In genomic region chr2:15984367-15985255, GRCh38 we compare ENCODE assay signal across 14 cellular contexts. TPM values are rescaled to one million over a fixed set of nuclear protein-coding genes. Genes with fewer than 3 reads are reported as not detected.
A peak's percentile ranks its signal among the peaks of the same experiment; 100 is the strongest.
DNase-seq lines count a peak whose midpoint lies in the region; ATAC-seq and TF ChIP-seq lines count a peak whose summit lies in the region.
"Had no signal": no experiment of that assay in that cellular context is flagged by ENCODE, and none has a peak within 500 bp of the region (broad histone marks: within the 10 kb centered on the region; RNA-seq: fewer than 3 reads in every experiment).

No MANE protein-coding gene starts in this region.

- peak; percentile 1 for DNase-seq in NCI-H1105 (lab: John Stamatoyannopoulos, UW)
- DNase-seq in WTC11 (ENCODE audit: low spot score) = peak; percentile 44
- DNase-seq in hippocampal formation (lab: John Stamatoyannopoulos, UW) = peak; percentile 87 to 92
- DNase-seq in DMS53 (lab: John Stamatoyannopoulos, UW) = no peak
- DNase-seq in activated T-helper 1 cell treated with anti-CD3 and anti-CD28 coated beads, Interleukin-12 subunit alpha, Interleukin-12 subunit beta, Interleukin-2, Interleukin-4 antibody, amounts not matched to agents 30 ng/mL and 10 ng/mL and 1 ng/mL, durations not matched to agents 14 hours and 24 hours and 36 hours (ENCODE audit: low spot score) = no peak
- DNase-seq in NCI-H2029 (lab: John Stamatoyannopoulos, UW) = no peak
- DNase-seq: activated CD8-positive, alpha-beta T cell treated with anti-CD3 and anti-CD28 coated beads for 36 hours; DMS153; effector CD8-positive, alpha-beta T cell; naive thymus-derived CD8-positive, alpha-beta T cell had no signal

- H3K36me3 ChIP-seq in rectal smooth muscle tissue (ENCODE audit: control insufficient read depth, insufficient read depth, low read length) = no peaks in the 10 kb centered on the region
- H3K36me3 ChIP-seq: suprapubic skin had no signal

- no peak overlapping the region for H3K9ac ChIP-seq in rectal smooth muscle tissue (ENCODE audit: low read length)

- H3K4me1 ChIP-seq in rectal smooth muscle tissue (ENCODE audit: control insufficient read depth, insufficient read depth, low read length) = no peaks in the 10 kb centered on the region
- H3K4me1 ChIP-seq: suprapubic skin had no signal

- CTCF ChIA-PET in WTC11 (lab: Charles Lee) = interaction anchor here (0.9 kb wide), 1 partner anchor 45 kb away, joined by 3 read pairs; no protein-coding TSS in a partner anchor

- peak; percentile 11 for ATAC-seq in WTC11
- no peak for ATAC-seq in GM18867 (IDR thresholded peaks at IDR 0.05; ENCODE audit: unreplicated experiment)
- ATAC-seq: activated CD8-positive, alpha-beta T cell treated with anti-CD3 and anti-CD28 coated beads for 36 hours; naive thymus-derived CD8-positive, alpha-beta T cell had no signal

- H3K27me3 ChIP-seq in rectal smooth muscle tissue (ENCODE audit: control insufficient read depth, insufficient read depth, low read length) = no peaks in the 10 kb centered on the region

- peak overlapping the region; percentile 22 for H3K27ac ChIP-seq in rectal smooth muscle tissue (ENCODE audit: low read depth, low read length)
- H3K27ac ChIP-seq: suprapubic skin had no signal

- no peak overlapping the region for H3K4me3 Mint-ChIP-seq in WTC11
- no peak overlapping the region for H3K4me3 Mint-ChIP-seq in activated T-helper 1 cell treated with anti-CD3 and anti-CD28 coated beads, Interleukin-12 subunit alpha, Interleukin-12 subunit beta, Interleukin-2, Interleukin-4 antibody, amounts not matched to agents 30 ng/mL and 10 ng/mL and 1 ng/mL, durations not matched to agents 14 hours and 24 hours and 36 hours
- H3K4me3 Mint-ChIP-seq: activated CD8-positive, alpha-beta T cell treated with anti-CD3 and anti-CD28 coated beads for 36 hours; activated naive CD8-positive, alpha-beta T cell; naive thymus-derived CD8-positive, alpha-beta T cell had no signal

- peak overlapping the region; percentile 90; the same call in 1 of the 2 replicates for H3K27ac Mint-ChIP-seq in WTC11
- H3K27ac Mint-ChIP-seq in activated T-helper 1 cell treated with anti-CD3 and anti-CD28 coated beads, Interleukin-12 subunit alpha, Interleukin-12 subunit beta, Interleukin-2, Interleukin-4 antibody, amounts not matched to agents 30 ng/mL and 10 ng/mL and 1 ng/mL, durations not matched to agents 14 hours and 24 hours and 36 hours = no peak overlapping the region
- H3K27ac Mint-ChIP-seq: activated CD8-positive, alpha-beta T cell treated with anti-CD3 and anti-CD28 coated beads for 36 hours; activated naive CD8-positive, alpha-beta T cell; naive thymus-derived CD8-positive, alpha-beta T cell had no signal

- intact Hi-C loops in activated T-helper 1 cell treated with anti-CD3 and anti-CD28 coated beads, Interleukin-12 subunit alpha, Interleukin-12 subunit beta, Interleukin-2, Interleukin-4 antibody, amounts not matched to agents 30 ng/mL and 10 ng/mL and 1 ng/mL, durations not matched to agents 14 hours and 24 hours and 36 hours (cut with micrococcal nuclease) = no loop called here

- no peak for TF ChIP-seq CTCF in WTC11 (IDR thresholded peaks at IDR 0.05)

- H3K4me1 Mint-ChIP-seq in WTC11 = peaks cover 48% of the 10 kb centered on the region
- no peaks in the 10 kb centered on the region for H3K4me1 Mint-ChIP-seq in activated T-helper 1 cell treated with anti-CD3 and anti-CD28 coated beads, Interleukin-12 subunit alpha, Interleukin-12 subunit beta, Interleukin-2, Interleukin-4 antibody, amounts not matched to agents 30 ng/mL and 10 ng/mL and 1 ng/mL, durations not matched to agents 14 hours and 24 hours and 36 hours (ENCODE audit: low read depth)

- POLR2A ChIA-PET in WTC11 (lab: Charles Lee) = no interaction called here

- peaks cover 3% of the 10 kb centered on the region for H3K9me3 Mint-ChIP-seq in WTC11
- no peaks in the 10 kb centered on the region for H3K9me3 Mint-ChIP-seq in activated T-helper 1 cell treated with anti-CD3 and anti-CD28 coated beads, Interleukin-12 subunit alpha, Interleukin-12 subunit beta, Interleukin-2, Interleukin-4 antibody, amounts not matched to agents 30 ng/mL and 10 ng/mL and 1 ng/mL, durations not matched to agents 14 hours and 24 hours and 36 hours
- H3K9me3 Mint-ChIP-seq: activated CD8-positive, alpha-beta T cell treated with anti-CD3 and anti-CD28 coated beads for 36 hours; naive thymus-derived CD8-positive, alpha-beta T cell had no signal

- no peak overlapping the region for H3K4me3 ChIP-seq in rectal smooth muscle tissue (ENCODE audit: low read length)
- H3K4me3 ChIP-seq: suprapubic skin had no signal

- H3K27me3 Mint-ChIP-seq in WTC11 (ENCODE audit: low read depth) = no peaks in the 10 kb centered on the region
- H3K27me3 Mint-ChIP-seq in activated T-helper 1 cell treated with anti-CD3 and anti-CD28 coated beads, Interleukin-12 subunit alpha, Interleukin-12 subunit beta, Interleukin-2, Interleukin-4 antibody, amounts not matched to agents 30 ng/mL and 10 ng/mL and 1 ng/mL, durations not matched to agents 14 hours and 24 hours and 36 hours (ENCODE audit: insufficient read depth) = no peaks in the 10 kb centered on the region
- H3K27me3 Mint-ChIP-seq: activated CD8-positive, alpha-beta T cell treated with anti-CD3 and anti-CD28 coated beads for 36 hours; activated naive CD8-positive, alpha-beta T cell; naive thymus-derived CD8-positive, alpha-beta T cell had no signal

- no peaks in the 10 kb centered on the region for H3K36me3 Mint-ChIP-seq in WTC11
- no peaks in the 10 kb centered on the region for H3K36me3 Mint-ChIP-seq in activated T-helper 1 cell treated with anti-CD3 and anti-CD28 coated beads, Interleukin-12 subunit alpha, Interleukin-12 subunit beta, Interleukin-2, Interleukin-4 antibody, amounts not matched to agents 30 ng/mL and 10 ng/mL and 1 ng/mL, durations not matched to agents 14 hours and 24 hours and 36 hours (ENCODE audit: low read depth)
- H3K36me3 Mint-ChIP-seq: activated naive CD8-positive, alpha-beta T cell; naive thymus-derived CD8-positive, alpha-beta T cell had no signal

TF ChIP-seq in WTC11, 78 proteins besides CTCF, POLR2A, EP300 and RAD21 (continues in another document):
- TF ChIP-seq FOXJ3 (CRISPR knock-in tag; IDR thresholded peaks at IDR 0.05; ENCODE audit: borderline replicate concordance) (no peak), ARID4B (CRISPR knock-in tag; IDR thresholded peaks at IDR 0.05; ENCODE audit: borderline replicate concordance) (no peak), ZMAT4 (CRISPR knock-in tag; IDR thresholded peaks at IDR 0.05) (no peak), E2F4 (CRISPR knock-in tag; IDR thresholded peaks at IDR 0.05; ENCODE audit: borderline replicate concordance, low read depth) (no peak)

RNA-seq across cellular contexts. Expression of gene MYCN, which starts 44.3 kb away (rescaled TPM):
- total RNA-seq in WTC11 (2021) = 68.3 to 77.5 TPM (median 75.3 TPM) in 3 replicates
- not detected in 2 replicates for total RNA-seq in activated T-helper 1 cell treated with anti-CD3 and anti-CD28 coated beads, Interleukin-12 subunit alpha, Interleukin-12 subunit beta, Interleukin-2, Interleukin-4 antibody, amounts not matched to agents 30 ng/mL and 10 ng/mL and 1 ng/mL, durations not matched to agents 14 hours and 24 hours and 36 hours

Comparison
In these comparisons a context has a peak if more than half of its experiments do, and no peak if none do; other contexts are left out.
1. DNase-seq: peak in NCI-H1105 (single experiment), WTC11 (single experiment) and hippocampal formation (2 of 2); none in DMS53 (single experiment), activated T-helper 1 cell treated with anti-CD3 and anti-CD28 coated beads, Interleukin-12 subunit alpha, Interleukin-12 subunit beta, Interleukin-2, Interleukin-4 antibody, amounts not matched to agents 30 ng/mL and 10 ng/mL and 1 ng/mL, durations not matched to agents 14 hours and 24 hours and 36 hours (single experiment) and NCI-H2029 (single experiment).
2. RNA of gene MYCN, which starts 44.3 kb away (total RNA-seq): 68.3 to 77.5 TPM in WTC11; not detected in activated T-helper 1 cell treated with anti-CD3 and anti-CD28 coated beads, Interleukin-12 subunit alpha, Interleukin-12 subunit beta, Interleukin-2, Interleukin-4 antibody, amounts not matched to agents 30 ng/mL and 10 ng/mL and 1 ng/mL, durations not matched to agents 14 hours and 24 hours and 36 hours; every median in the first group is over 10 times any median in the second.